20 cellular contexts compared by ENCODE assay signal in genomic region chr17:50047083-50047482, GRCh38. TPM values are rescaled to one million over a fixed set of nuclear protein-coding genes. Genes with fewer than 3 reads are reported as not detected.
A peak's percentile ranks its signal among the peaks of the same experiment; 100 is the strongest.
DNase-seq lines count a peak whose midpoint lies in the region; ATAC-seq and TF ChIP-seq lines count a peak whose summit lies in the region.
"Had no signal": no experiment of that assay in that cellular context is flagged by ENCODE, and none has a peak within 500 bp of the region (broad histone marks: within the 10 kb centered on the region; RNA-seq: fewer than 3 reads in every experiment).

No MANE protein-coding gene starts in this region.

- H3K9me3 Mint-ChIP-seq in activated CD4-positive, alpha-beta T cell treated with anti-CD3 and anti-CD28 coated beads, Interleukin-2, amount 10 ng/mL, durations not matched to agents 24 days and 14 days = no peaks in the 10 kb centered on the region
- H3K9me3 Mint-ChIP-seq in stimulated activated effector memory CD8-positive, alpha-beta T cell treated with anti-CD3 and anti-CD28 coated beads, Interleukin-12 subunit alpha, Interleukin-12 subunit beta, amount 100 ng/mL, for 72 hours = no peaks in the 10 kb centered on the region
- H3K9me3 Mint-ChIP-seq in stimulated activated naive CD8-positive, alpha-beta T cell treated with anti-CD3 and anti-CD28 coated beads, Interleukin-15, amount 100 ng/mL, for 72 hours = no peaks in the 10 kb centered on the region
- H3K9me3 Mint-ChIP-seq: central memory CD8-positive, alpha-beta T cell; effector memory CD8-positive, alpha-beta T cell; T-helper 2 cell treated with Interferon-gamma antibody and Interleukin-4, amounts not matched to agents 5 μg/mL and 100 μg/mL, for 36 hours had no signal

- peaks cover 33% of the 10 kb centered on the region for H3K4me1 Mint-ChIP-seq in activated CD4-positive, alpha-beta T cell treated with anti-CD3 and anti-CD28 coated beads, Interleukin-2, amount 10 ng/mL, durations not matched to agents 24 days and 14 days
- peaks cover 47% of the 10 kb centered on the region for H3K4me1 Mint-ChIP-seq in stimulated activated effector memory CD8-positive, alpha-beta T cell treated with anti-CD3 and anti-CD28 coated beads, Interleukin-12 subunit alpha, Interleukin-12 subunit beta, amount 100 ng/mL, for 72 hours
- peaks cover 31% of the 10 kb centered on the region for H3K4me1 Mint-ChIP-seq in stimulated activated naive CD8-positive, alpha-beta T cell treated with anti-CD3 and anti-CD28 coated beads, Interleukin-15, amount 100 ng/mL, for 72 hours

- DNase-seq in activated CD4-positive, alpha-beta T cell treated with anti-CD3 and anti-CD28 coated beads, Interleukin-2, amount 10 ng/mL, durations not matched to agents 24 days and 14 days = no peak
- no peak for DNase-seq in activated CD4-positive, alpha-beta T cell treated with anti-CD3 and anti-CD28 coated beads for 4 hours
- DNase-seq in SJSA1 (ENCODE audit: low read depth in 1 of 2, low spot score in 2 of 2) (no peak), foreskin keratinocyte (no peak), NCI-H1105 treated with DMSO at 0.1 percent for 48 hours (lab: John Stamatoyannopoulos, UW) (no peak)
- no peak for DNase-seq in stimulated activated effector memory CD8-positive, alpha-beta T cell treated with anti-CD3 and anti-CD28 coated beads, Interleukin-12 subunit alpha, Interleukin-12 subunit beta, amount 100 ng/mL, for 72 hours (ENCODE audit: low spot score in 2 of 2)
- DNase-seq in stimulated activated naive CD8-positive, alpha-beta T cell treated with anti-CD3 and anti-CD28 coated beads, Interleukin-15, amount 100 ng/mL, for 72 hours = no peak
- DNase-seq: activated CD4-positive, CD25-positive, alpha-beta regulatory T cell treated with anti-CD3 and anti-CD28 coated beads, Interleukin-2, amount 50 U/mL, for 72 hours; CD4-positive, CD25-positive, alpha-beta regulatory T cell; effector memory CD8-positive, alpha-beta T cell; foreskin melanocyte; H7; left ventricle myocardium superior; NCI-H1048; SHP77 treated with DMSO at 0.1 percent for 48 hours had no signal

- no peaks in the 10 kb centered on the region for H3K9me3 ChIP-seq in SJSA1 (replicated peaks)

- no peaks in the 10 kb centered on the region for H3K36me3 ChIP-seq in SJSA1

- ATAC-seq in foreskin keratinocyte (no peak), HG02678 (IDR thresholded peaks at IDR 0.05; ENCODE audit: unreplicated experiment) (no peak)
- ATAC-seq in stimulated activated effector memory CD8-positive, alpha-beta T cell treated with anti-CD3 and anti-CD28 coated beads, Interleukin-12 subunit alpha, Interleukin-12 subunit beta, amount 100 ng/mL, for 72 hours = no peak
- no peak for ATAC-seq in stimulated activated naive CD8-positive, alpha-beta T cell treated with anti-CD3 and anti-CD28 coated beads, Interleukin-15, amount 100 ng/mL, for 72 hours
- ATAC-seq: effector memory CD8-positive, alpha-beta T cell; left ventricle myocardium superior had no signal

- intact Hi-C loops in activated CD4-positive, alpha-beta T cell treated with anti-CD3 and anti-CD28 coated beads, Interleukin-2, amount 10 ng/mL, durations not matched to agents 24 days and 14 days (cut with micrococcal nuclease) = no loop called here

- H3K27ac ChIP-seq in SJSA1 (peak overlapping the region; percentile 85), foreskin keratinocyte (peak overlapping the region; percentile 48)

- H3K4me3 ChIP-seq in SJSA1 = no peak overlapping the region

- H3K27me3 ChIP-seq in SJSA1 (replicated peaks) (no peaks in the 10 kb centered on the region), foreskin keratinocyte (no peaks in the 10 kb centered on the region)

- peaks cover 74% of the 10 kb centered on the region for H3K4me1 ChIP-seq in SJSA1 (replicated peaks)
- H3K4me1 ChIP-seq in foreskin keratinocyte = peaks cover 38% of the 10 kb centered on the region

- no peak for TF ChIP-seq CTCF in foreskin keratinocyte (conservative IDR thresholded peaks at IDR 0.05)

- H3K27ac Mint-ChIP-seq in activated CD4-positive, alpha-beta T cell treated with anti-CD3 and anti-CD28 coated beads, Interleukin-2, amount 10 ng/mL, durations not matched to agents 24 days and 14 days = peak overlapping the region; percentile 39
- H3K27ac Mint-ChIP-seq in stimulated activated effector memory CD8-positive, alpha-beta T cell treated with anti-CD3 and anti-CD28 coated beads, Interleukin-12 subunit alpha, Interleukin-12 subunit beta, amount 100 ng/mL, for 72 hours = peak overlapping the region; percentile 26
- peak overlapping the region in 1 of 2 donors; percentile 89 for H3K27ac Mint-ChIP-seq in stimulated activated naive CD8-positive, alpha-beta T cell treated with anti-CD3 and anti-CD28 coated beads, Interleukin-15, amount 100 ng/mL, for 72 hours
- H3K27ac Mint-ChIP-seq: T-helper 2 cell treated with Interferon-gamma antibody and Interleukin-4, amounts not matched to agents 5 μg/mL and 100 μg/mL, for 36 hours had no signal

- no peak overlapping the region for H3K4me3 Mint-ChIP-seq in activated CD4-positive, alpha-beta T cell treated with anti-CD3 and anti-CD28 coated beads, Interleukin-2, amount 10 ng/mL, durations not matched to agents 24 days and 14 days
- H3K4me3 Mint-ChIP-seq in stimulated activated effector memory CD8-positive, alpha-beta T cell treated with anti-CD3 and anti-CD28 coated beads, Interleukin-12 subunit alpha, Interleukin-12 subunit beta, amount 100 ng/mL, for 72 hours = no peak overlapping the region
- H3K4me3 Mint-ChIP-seq in stimulated activated naive CD8-positive, alpha-beta T cell treated with anti-CD3 and anti-CD28 coated beads, Interleukin-15, amount 100 ng/mL, for 72 hours = peak overlapping the region in 1 of 2 donors; percentile 59
- H3K4me3 Mint-ChIP-seq: central memory CD8-positive, alpha-beta T cell; effector memory CD8-positive, alpha-beta T cell; T-helper 2 cell treated with Interferon-gamma antibody and Interleukin-4, amounts not matched to agents 5 μg/mL and 100 μg/mL, for 36 hours had no signal

- H3K27me3 Mint-ChIP-seq in activated CD4-positive, alpha-beta T cell treated with anti-CD3 and anti-CD28 coated beads, Interleukin-2, amount 10 ng/mL, durations not matched to agents 24 days and 14 days = peaks cover 3% of the 10 kb centered on the region
- peaks cover 17% of the 10 kb centered on the region for H3K27me3 Mint-ChIP-seq in stimulated activated naive CD8-positive, alpha-beta T cell treated with anti-CD3 and anti-CD28 coated beads, Interleukin-15, amount 100 ng/mL, for 72 hours

- H3K36me3 Mint-ChIP-seq in activated CD4-positive, alpha-beta T cell treated with anti-CD3 and anti-CD28 coated beads, Interleukin-2, amount 10 ng/mL, durations not matched to agents 24 days and 14 days (ENCODE audit: low read depth) = no peaks in the 10 kb centered on the region
- no peaks in the 10 kb centered on the region for H3K36me3 Mint-ChIP-seq in stimulated activated effector memory CD8-positive, alpha-beta T cell treated with anti-CD3 and anti-CD28 coated beads, Interleukin-12 subunit alpha, Interleukin-12 subunit beta, amount 100 ng/mL, for 72 hours
- H3K36me3 Mint-ChIP-seq: CD4-positive, CD25-positive, alpha-beta regulatory T cell had no signal

RNA-seq across cellular contexts. Expression of gene ITGA3, which starts 8.8 kb away (rescaled TPM):
- 14.5 and 15.0 TPM in 2 replicates for total RNA-seq in activated CD4-positive, alpha-beta T cell treated with anti-CD3 and anti-CD28 coated beads, Interleukin-2, amount 10 ng/mL, durations not matched to agents 24 days and 14 days
- total RNA-seq in SJSA1 (2014; rRNA removed; shearing (Covaris generic)) = 142 and 195 TPM in 2 replicates
- total RNA-seq in foreskin keratinocyte = 1,046 and 1,112 TPM in 2 replicates
- 633 and 656 TPM in 2 replicates for polyA plus RNA-seq in foreskin keratinocyte

RNA-seq across cellular contexts. Expression of gene PDK2, which starts 48.1 kb away (rescaled TPM):
- total RNA-seq in activated CD4-positive, alpha-beta T cell treated with anti-CD3 and anti-CD28 coated beads, Interleukin-2, amount 10 ng/mL, durations not matched to agents 24 days and 14 days = 10.9 and 11.8 TPM in 2 replicates
- 22.2 and 25.3 TPM in 2 replicates for total RNA-seq in SJSA1 (2014; rRNA removed; shearing (Covaris generic))
- 7.3 and 7.5 TPM in 2 replicates for total RNA-seq in foreskin keratinocyte
- polyA plus RNA-seq in foreskin keratinocyte = 6.9 and 7.5 TPM in 2 replicates

RNA-seq across cellular contexts. Expression of gene DLX3, which starts 52.1 kb away (rescaled TPM):
- 0.12 TPM in 1 of 2 replicates, not detected in the other for total RNA-seq in activated CD4-positive, alpha-beta T cell treated with anti-CD3 and anti-CD28 coated beads, Interleukin-2, amount 10 ng/mL, durations not matched to agents 24 days and 14 days
- not detected in 2 replicates for total RNA-seq in SJSA1 (2014; rRNA removed; shearing (Covaris generic))
- total RNA-seq in foreskin keratinocyte = 1.2 and 1.3 TPM in 2 replicates
- 1.7 and 1.9 TPM in 2 replicates for polyA plus RNA-seq in foreskin keratinocyte
- total RNA-seq: CD4-positive, CD25-positive, alpha-beta regulatory T cell; Daoy; H7; left ventricle myocardium superior had no signal
- polyA plus RNA-seq: neural cell had no signal
